14 cellular contexts compared by ENCODE assay signal in genomic region chr17:45201457-45201856, GRCh38.
"Had no signal": no experiment of that assay in that cellular context is flagged by ENCODE, and none has a peak within 500 bp of the region (broad histone marks: within the 10 kb centered on the region; RNA-seq: fewer than 3 reads in every experiment).

No MANE protein-coding gene starts in this region.

- H3K27me3 ChIP-seq: pancreas, tibial artery had no signal

- H3K4me2 ChIP-seq: SK-N-SH had no signal

- H3K9me2 ChIP-seq: SK-N-SH had no signal

- ATAC-seq: stimulated activated memory B cell treated with anti-CD40 and anti-IgM and Interleukin-4, amounts not matched to agents 10 μg/mL and 1 μg/mL and 100 μg/mL, for 72 hours; T-cell had no signal

- H3K4me3 ChIP-seq: pancreas, tibial artery had no signal

- DNase-seq: activated CD4-positive, alpha-beta T cell treated with anti-CD3 and anti-CD28 coated beads for 1 hour; activated CD4-positive, alpha-beta T cell treated with anti-CD3 and anti-CD28 coated beads, Interleukin-2, amount 50 U/mL, for 4 hours; activated naive CD4-positive, alpha-beta T cell treated with anti-CD3 and anti-CD28 coated beads for 36 hours; caudate nucleus; effector memory CD4-positive, alpha-beta T cell; islet precursor cell; naive B cell; SK-N-SH; stimulated activated CD4-positive, alpha-beta T cell treated with anti-CD3 and anti-CD28 coated beads, Interleukin-2, amount 100 ng/mL, for 48 hours; T-cell; T-helper 9 cell had no signal

- H3K4me1 ChIP-seq: pancreas had no signal

- H3K9me3 ChIP-seq: pancreas, SK-N-SH, tibial artery had no signal

- H3K36me3 ChIP-seq: pancreas, tibial artery had no signal

- H3K27ac ChIP-seq: pancreas, tibial artery had no signal

- H3K9ac ChIP-seq: SK-N-SH had no signal
